ENCODE assay signal across 1 cellular context in genomic region chr13:48253849-48254248, GRCh38.
TF ChIP-seq lines count a peak whose summit lies in the region.

No MANE protein-coding gene starts in this region.

TF ChIP-seq in liver, 16 proteins besides CTCF, POLR2A, EP300 and RAD21 (continued from another document):
- TF ChIP-seq REST (IDR thresholded peaks at IDR 0.05) (peak; percentile 22), RXRA (IDR thresholded peaks at IDR 0.05) (peak; percentile 39 to 77), GABPA (IDR thresholded peaks at IDR 0.05 in 1 of 2, conservative IDR thresholded peaks at IDR 0.05 in 1 of 2) (peak in 1 of 2 donors; percentile 55), TAF1 (conservative IDR thresholded peaks at IDR 0.05) (no peak), FOXA2 (IDR thresholded peaks at IDR 0.05) (no peak), NR2F2 (IDR thresholded peaks at IDR 0.05) (peak; percentile 44), SP1 (IDR thresholded peaks at IDR 0.05) (peak; percentile 27), JUND (IDR thresholded peaks at IDR 0.05) (peak in 1 of 2 donors; percentile 44), ZBTB33 (IDR thresholded peaks at IDR 0.05) (peak; percentile 32), HNF4G (IDR thresholded peaks at IDR 0.05) (no peak)
